1 cellular context compared by ENCODE assay signal in genomic region chr7:106016331-106016730, GRCh38.
TF ChIP-seq lines count a peak whose summit lies in the region.

No MANE protein-coding gene starts in this region.

TF ChIP-seq in IMR-90, 13 proteins besides CTCF, POLR2A, EP300 and RAD21 (continued from another document):
- no peak for TF ChIP-seq USF2 (IDR thresholded peaks at IDR 0.05; ENCODE audit: low read depth, low read length)
- TF ChIP-seq MAZ (IDR thresholded peaks at IDR 0.05; ENCODE audit: borderline replicate concordance, low read depth, low read length): no peak
- no peak for TF ChIP-seq MAFK (IDR thresholded peaks at IDR 0.05; ENCODE audit: low read depth, low read length)
- TF ChIP-seq CEBPB (IDR thresholded peaks at IDR 0.05; ENCODE audit: low read depth, low read length): no peak
